Comparison of ENCODE assay signal across 20 cellular contexts in the genomic region with DNA sequence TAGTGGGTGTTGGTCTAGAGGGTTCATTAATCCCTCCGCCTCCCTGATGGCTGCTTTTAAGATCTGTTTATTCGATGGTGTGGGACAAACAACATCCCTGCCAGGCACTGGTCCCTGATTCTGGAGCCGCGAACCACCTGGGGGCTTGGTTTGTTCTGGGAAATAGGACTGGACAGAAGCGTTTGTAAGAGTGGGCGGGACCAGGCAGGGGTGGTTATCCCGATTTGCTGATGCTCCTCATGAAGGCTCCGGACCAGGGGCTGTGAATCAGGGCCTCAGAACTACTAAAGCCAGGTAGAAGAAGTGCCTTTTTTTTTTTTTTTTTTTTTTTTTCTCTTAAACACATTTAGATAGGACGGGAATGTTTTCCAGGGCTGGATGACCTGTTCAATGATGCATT.
"Had no signal": no experiment of that assay in that cellular context is flagged by ENCODE, and none has a peak within 500 bp of the region (broad histone marks: within the 10 kb centered on the region; RNA-seq: fewer than 3 reads in every experiment).

No MANE protein-coding gene starts in this region.

- DNase-seq: dermis blood vessel endothelial cell; dorsolateral prefrontal cortex; effector CD4-positive, alpha-beta T cell; effector memory CD4-positive, alpha-beta T cell; foreskin keratinocyte; heart left ventricle; hypothalamus; immature natural killer cell; islet precursor cell; kidney; kidney glomerular epithelial cell; left colon; left ventricle myocardium superior; lower lobe of right lung; mesenchymal stem cell; mucosa of descending colon had no signal

- H3K9me3 ChIP-seq: esophagus muscularis mucosa, gastroesophageal sphincter, lower lobe of right lung, mucosa of descending colon had no signal

- H3K4me2 ChIP-seq: hepatocyte had no signal

- H3K27ac ChIP-seq: coronary artery, dorsolateral prefrontal cortex, esophagus muscularis mucosa, foreskin keratinocyte, gastroesophageal sphincter, heart left ventricle, hepatocyte, lower lobe of right lung had no signal

- H3K4me1 ChIP-seq: esophagus muscularis mucosa, foreskin keratinocyte, gastroesophageal sphincter, heart left ventricle, lower lobe of right lung had no signal

- H3K27me3 ChIP-seq: foreskin keratinocyte, hepatocyte had no signal

- H3K79me2 ChIP-seq: hepatocyte had no signal

- H2AFZ ChIP-seq: hepatocyte had no signal

- H3K4me3 ChIP-seq: coronary artery, dorsolateral prefrontal cortex, esophagus muscularis mucosa, gastroesophageal sphincter, heart left ventricle, hepatocyte, lower lobe of right lung, mucosa of descending colon had no signal

- H3K36me3 ChIP-seq: esophagus muscularis mucosa, gastroesophageal sphincter, heart left ventricle, lower lobe of right lung had no signal
